8 cellular contexts compared by ENCODE assay signal in genomic region chr17:5706835-5707234, GRCh38.
A peak's percentile ranks its signal among the peaks of the same experiment; 100 is the strongest.
DNase-seq lines count a peak whose midpoint lies in the region; ATAC-seq, FAIRE-seq and TF ChIP-seq lines count a peak whose summit lies in the region.

No MANE protein-coding gene starts in this region.

- DNase-seq in A172 (ENCODE audit: low spot score) (peak; percentile 57), GM18507 (ENCODE audit: extremely low spot score, insufficient read length, low read depth) (peak; percentile 28), NCI-H774 (lab: John Stamatoyannopoulos, UW) (peak; percentile 59), nephron progenitor cell (peak; percentile 79)
- DNase-seq in activated CD8-positive, alpha-beta memory T cell treated with anti-CD3 and anti-CD28 coated beads for 48 hours (ENCODE audit: low read depth in 2 of 3, low spot score in 2 of 3): peak; percentile 4 to 27 (median 19)
- peak; percentile 44 for DNase-seq in stimulated activated naive CD4-positive, alpha-beta T cell treated with Interleukin-2 at 50 U/mL for 16 hours (lab: John Stamatoyannopoulos, UW)

- peak; percentile 71 for FAIRE-seq in GM18507 (lab: Jason Lieb, UNC)

- peaks cover 42% of the 10 kb centered on the region for H3K4me1 Mint-ChIP-seq in nephron progenitor cell

- TF ChIP-seq CTCF in nephron progenitor cell (IDR thresholded peaks at IDR 0.05): peak; percentile 87

- H3K36me3 Mint-ChIP-seq in nephron progenitor cell (ENCODE audit: low read depth): no peaks in the 10 kb centered on the region

- H3K27ac Mint-ChIP-seq in nephron progenitor cell: no peak overlapping the region

- peaks cover 3% of the 10 kb centered on the region for H3K27me3 Mint-ChIP-seq in nephron progenitor cell (ENCODE audit: low read depth, poor library complexity)

- H3K9me3 Mint-ChIP-seq in nephron progenitor cell: peaks cover 20% of the 10 kb centered on the region

- no peak overlapping the region for H3K4me3 Mint-ChIP-seq in nephron progenitor cell

- ATAC-seq in esophagus mucosa: peak; percentile 60
- ATAC-seq in GM19452 (IDR thresholded peaks at IDR 0.05; ENCODE audit: unreplicated experiment): no peak

Comparison
In these comparisons a context has a peak if more than half of its experiments do, and no peak if none do; other contexts are left out.
1. DNase-seq: peak in every context shown above with its lines; median percentile 79 in nephron progenitor cell; 59 in NCI-H774; 57 in A172; 44 in stimulated activated naive CD4-positive, alpha-beta T cell treated with Interleukin-2 at 50 U/mL for 16 hours; 28 in GM18507; 19 in activated CD8-positive, alpha-beta memory T cell treated with anti-CD3 and anti-CD28 coated beads for 48 hours.